8 cellular contexts compared by ENCODE assay signal in genomic region chr2:219475697-219476604, GRCh38. TPM values are rescaled to one million over a fixed set of nuclear protein-coding genes. Genes with fewer than 3 reads are reported as not detected.
A peak's percentile ranks its signal among the peaks of the same experiment; 100 is the strongest.
DNase-seq lines count a peak whose midpoint lies in the region; TF ChIP-seq lines count a peak whose summit lies in the region.

No MANE protein-coding gene starts in this region.

- TF ChIP-seq CTCF in C4-2B (conservative IDR thresholded peaks at IDR 0.05): peak; percentile 90
- peak; percentile 72 for TF ChIP-seq CTCF in GM20000 (IDR thresholded peaks at IDR 0.05; ENCODE audit: extremely low read depth, missing control alignments)
- peak; percentile 89 for TF ChIP-seq CTCF in epithelial cell of proximal tubule (conservative IDR thresholded peaks at IDR 0.05; ENCODE audit: low read depth, low read length)

- peaks cover 45 to 60% of the 10 kb centered on the region in 2 donors for H3K36me3 ChIP-seq in stomach smooth muscle (ENCODE audit: control insufficient read depth in 2 of 2, insufficient read depth in 2 of 2, low read length in 2 of 2)

- no peaks in the 10 kb centered on the region for H3K27me3 ChIP-seq in stomach smooth muscle (ENCODE audit: control insufficient read depth in 1 of 2, insufficient read depth in 2 of 2, low read length in 2 of 2)

- H3K9me3 ChIP-seq in stomach smooth muscle (ENCODE audit: control insufficient read depth in 2 of 2, low read length in 2 of 2): no peaks in the 10 kb centered on the region

- DNase-seq in GM20000 (ENCODE audit: low spot score): peak; percentile 80
- DNase-seq in NCI-H510A treated with DMSO at 0.1 percent for 48 hours (lab: John Stamatoyannopoulos, UW): peak; percentile 32
- peak; percentile 82 for DNase-seq in activated CD8-positive, alpha-beta memory T cell treated with anti-CD3 and anti-CD28 coated beads for 24 hours
- no peak for DNase-seq in epithelial cell of proximal tubule (ENCODE audit: low read depth)
- peak; percentile 38 for DNase-seq in myocyte (ENCODE audit: low read depth)
- DNase-seq in NCI-H2081 treated with DMSO at 0.1 percent for 48 hours (lab: John Stamatoyannopoulos, UW): no peak

- H3K27ac ChIP-seq in C4-2B: no peak overlapping the region
- H3K27ac ChIP-seq in stomach smooth muscle (ENCODE audit: low read length): peak overlapping the region; percentile 41

- H3K4me1 ChIP-seq in stomach smooth muscle (ENCODE audit: control insufficient read depth, insufficient read depth, low read length): peaks cover 20% of the 10 kb centered on the region

- H3K4me3 ChIP-seq in epithelial cell of proximal tubule (ENCODE audit: low read depth, low read length) (no peak overlapping the region), stomach smooth muscle (ENCODE audit: low read length in 2 of 2) (no peak overlapping the region)

- no peak overlapping the region for H3K9ac ChIP-seq in stomach smooth muscle (ENCODE audit: low read length in 2 of 2)

RNA-seq across cellular contexts. Expression of gene GMPPA, which starts 22.7 kb away (rescaled TPM):
- total RNA-seq in epithelial cell of proximal tubule (27.2 and 35.3 TPM in 2 replicates), myocyte (43.1 and 57.0 TPM in 2 replicates)
- 67.7 TPM for polyA plus RNA-seq in myocyte (2012)

RNA-seq across cellular contexts. Expression of gene ASIC4, which starts 38.3 kb away (rescaled TPM):
- not detected in 2 replicates for total RNA-seq in epithelial cell of proximal tubule
- total RNA-seq in myocyte: 0.29 and 0.31 TPM in 2 replicates
- 0.20 TPM for polyA plus RNA-seq in myocyte (2012)

RNA-seq across cellular contexts. Expression of gene SPEG, which starts 41.3 kb away (rescaled TPM):
- total RNA-seq in epithelial cell of proximal tubule (4.6 and 28.3 TPM in 2 replicates), myocyte (78.0 and 79.8 TPM in 2 replicates)
- 57.8 TPM for polyA plus RNA-seq in myocyte (2012)

RNA-seq across cellular contexts. Expression of gene DES, which starts 57.8 kb away (rescaled TPM):
- not detected in 2 replicates for total RNA-seq in epithelial cell of proximal tubule
- total RNA-seq in myocyte: 10,265 and 13,585 TPM in 2 replicates
- polyA plus RNA-seq in myocyte (2012): 3,580 TPM

Comparison
In these comparisons a context has a peak if more than half of its experiments do, and no peak if none do; other contexts are left out.
1. DNase-seq: peak in GM20000 (single experiment), NCI-H510A treated with DMSO at 0.1 percent for 48 hours (single experiment), activated CD8-positive, alpha-beta memory T cell treated with anti-CD3 and anti-CD28 coated beads for 24 hours (single experiment) and myocyte (single experiment); none in epithelial cell of proximal tubule (single experiment) and NCI-H2081 treated with DMSO at 0.1 percent for 48 hours (single experiment).
2. Peak in every context shown above with its lines, with median percentiles within 50 percentile points of each other: CTCF ChIP-seq.